ENCODE assay signal across 15 cellular contexts in genomic region chr13:44764334-44764733, GRCh38.
A peak's percentile ranks its signal among the peaks of the same experiment; 100 is the strongest.
DNase-seq lines count a peak whose midpoint lies in the region; ATAC-seq and TF ChIP-seq lines count a peak whose summit lies in the region.
"Had no signal": no experiment of that assay in that cellular context is flagged by ENCODE, and none has a peak within 500 bp of the region (broad histone marks: within the 10 kb centered on the region; RNA-seq: fewer than 3 reads in every experiment).

No MANE protein-coding gene starts in this region.

- DNase-seq in CD1c-positive myeloid dendritic cell (ENCODE audit: extremely low spot score) (peak; percentile 5), NOMO-1 treated with DMSO at 0.1 percent for 48 hours (lab: John Stamatoyannopoulos, UW; ENCODE audit: unreplicated experiment) (peak; percentile 39), esophagus squamous epithelium (lab: John Stamatoyannopoulos, UW) (no peak), Right ventricle myocardium superior (no peak)
- DNase-seq in activated CD4-positive, alpha-beta T cell treated with anti-CD3 and anti-CD28 coated beads, Interleukin-2, amount 10 ng/mL, durations not matched to agents 24 days and 14 days = no peak
- no peak for DNase-seq in stimulated activated CD4-positive, alpha-beta T cell treated with anti-CD3 and anti-CD28 coated beads, Interleukin-12 subunit alpha, Interleukin-12 subunit beta, amount 100 ng/mL, for 4 hours
- DNase-seq: activated CD4-positive, alpha-beta T cell treated with anti-CD3 and anti-CD28 coated beads, Interleukin-2, amount 50 U/mL, for 48 hours; activated effector memory CD4-positive, alpha-beta T cell treated with anti-CD3 and anti-CD28 coated beads, Interleukin-2, amount 50 U/mL, for 16 hours; erythroblast; Karpas-422; midbrain; NCI-H2171 treated with DMSO at 0.1 percent for 48 hours; PC-3 had no signal

- H3K4me1 Mint-ChIP-seq in activated CD4-positive, alpha-beta T cell treated with anti-CD3 and anti-CD28 coated beads, Interleukin-2, amount 10 ng/mL, durations not matched to agents 24 days and 14 days = peaks cover 27% of the 10 kb centered on the region

- TF ChIP-seq POLR2A in esophagus squamous epithelium (IDR thresholded peaks at IDR 0.05) = no peak

- H2AFZ ChIP-seq in neuron (ENCODE audit: low read depth, low read length) = peak overlapping the region; percentile 39

- no peaks in the 10 kb centered on the region for H3K9me3 Mint-ChIP-seq in activated CD4-positive, alpha-beta T cell treated with anti-CD3 and anti-CD28 coated beads, Interleukin-2, amount 10 ng/mL, durations not matched to agents 24 days and 14 days

- H3K9me3 ChIP-seq in esophagus squamous epithelium (no peaks in the 10 kb centered on the region), neuron (ENCODE audit: low read length) (no peaks in the 10 kb centered on the region)

- TF ChIP-seq CTCF in esophagus squamous epithelium (IDR thresholded peaks at IDR 0.05) = no peak

- H3K36me3 ChIP-seq in esophagus squamous epithelium (no peaks in the 10 kb centered on the region), neuron (ENCODE audit: insufficient read depth, low read length) (no peaks in the 10 kb centered on the region)

- H3K4me3 Mint-ChIP-seq in activated CD4-positive, alpha-beta T cell treated with anti-CD3 and anti-CD28 coated beads, Interleukin-2, amount 10 ng/mL, durations not matched to agents 24 days and 14 days = no peak overlapping the region

- H3K4me1 ChIP-seq in esophagus squamous epithelium = peaks cover 15 to 45% (median 21%) of the 10 kb centered on the region in 3 donors
- peaks cover 20% of the 10 kb centered on the region for H3K4me1 ChIP-seq in neuron (ENCODE audit: insufficient read depth, low read length)

- H3K27me3 ChIP-seq in esophagus squamous epithelium (no peaks in the 10 kb centered on the region), neuron (ENCODE audit: insufficient read depth, low read length) (no peaks in the 10 kb centered on the region)

- WGBS in esophagus squamous epithelium, 2 donors = 27 to 57% methylated on average over 9 of the region's 9 CpGs

- no peaks in the 10 kb centered on the region for H3K27me3 Mint-ChIP-seq in activated CD4-positive, alpha-beta T cell treated with anti-CD3 and anti-CD28 coated beads, Interleukin-2, amount 10 ng/mL, durations not matched to agents 24 days and 14 days

- H3K4me3 ChIP-seq in esophagus squamous epithelium = no peak overlapping the region
- peak overlapping the region; percentile 2 for H3K4me3 ChIP-seq in neuron (ENCODE audit: low read length)

- H3K27ac Mint-ChIP-seq in activated CD4-positive, alpha-beta T cell treated with anti-CD3 and anti-CD28 coated beads, Interleukin-2, amount 10 ng/mL, durations not matched to agents 24 days and 14 days = no peak overlapping the region

- H3K36me3 Mint-ChIP-seq in activated CD4-positive, alpha-beta T cell treated with anti-CD3 and anti-CD28 coated beads, Interleukin-2, amount 10 ng/mL, durations not matched to agents 24 days and 14 days (ENCODE audit: low read depth) = no peaks in the 10 kb centered on the region

- peak overlapping the region in 3 of 4 donors; percentile 50 to 74 (median 69) for H3K27ac ChIP-seq in esophagus squamous epithelium

- ATAC-seq in GM18519 (IDR thresholded peaks at IDR 0.05; ENCODE audit: low FRiP score, unreplicated experiment) (no peak), Right ventricle myocardium superior (ENCODE audit: poor library complexity) (no peak)
- ATAC-seq: PC-3 had no signal

- intact Hi-C loops in esophagus squamous epithelium (cut with DNase I) = no loop called here
- intact Hi-C loops in activated CD4-positive, alpha-beta T cell treated with anti-CD3 and anti-CD28 coated beads, Interleukin-2, amount 10 ng/mL, durations not matched to agents 24 days and 14 days (cut with micrococcal nuclease) = no loop called here
- intact Hi-C loops in Right ventricle myocardium superior (cut with DNase I) = no loop called here

Comparison
In these comparisons a context has a peak if more than half of its experiments do, and no peak if none do; other contexts are left out.
1. DNase-seq: peak in CD1c-positive myeloid dendritic cell (single experiment) and NOMO-1 treated with DMSO at 0.1 percent for 48 hours (single experiment); none in esophagus squamous epithelium (single experiment), activated CD4-positive, alpha-beta T cell treated with anti-CD3 and anti-CD28 coated beads, Interleukin-2, amount 10 ng/mL, durations not matched to agents 24 days and 14 days (single experiment), stimulated activated CD4-positive, alpha-beta T cell treated with anti-CD3 and anti-CD28 coated beads, Interleukin-12 subunit alpha, Interleukin-12 subunit beta, amount 100 ng/mL, for 4 hours (single experiment) and Right ventricle myocardium superior (single experiment).